ENCODE assay signal across 1 cellular context in genomic region chr10:97319671-97320479, GRCh38.
TF ChIP-seq lines count a peak whose summit lies in the region.

No MANE protein-coding gene starts in this region.

TF ChIP-seq in HepG2, 621 proteins besides CTCF, POLR2A, EP300 and RAD21 (continued from another document and continues in another):
- no peak for TF ChIP-seq TIGD3 (CRISPR knock-in tag; IDR thresholded peaks at IDR 0.05; ENCODE audit: borderline replicate concordance)
- no peak for TF ChIP-seq ZBTB20 (CRISPR knock-in tag; IDR thresholded peaks at IDR 0.05; ENCODE audit: borderline replicate concordance, low read depth)
- no peak for TF ChIP-seq KDM4B (CRISPR knock-in tag; IDR thresholded peaks at IDR 0.05)
- no peak for TF ChIP-seq MEIS2 (CRISPR knock-in tag; IDR thresholded peaks at IDR 0.05)
- TF ChIP-seq ZNF883 (CRISPR knock-in tag; IDR thresholded peaks at IDR 0.05; ENCODE audit: not compliant biosample characterization), result peak; percentile 41
- no peak for TF ChIP-seq SOX5 (CRISPR knock-in tag; IDR thresholded peaks at IDR 0.05; ENCODE audit: borderline replicate concordance)
- TF ChIP-seq TGIF2 (CRISPR knock-in tag; IDR thresholded peaks at IDR 0.05), result no peak
- no peak for TF ChIP-seq IKZF4 (CRISPR knock-in tag; IDR thresholded peaks at IDR 0.05; ENCODE audit: borderline replicate concordance, low read depth, not compliant biosample characterization)
- TF ChIP-seq FOXO1 (CRISPR knock-in tag; IDR thresholded peaks at IDR 0.05), result no peak
- TF ChIP-seq ZNF101 (CRISPR knock-in tag; IDR thresholded peaks at IDR 0.05; ENCODE audit: borderline replicate concordance, low read depth), result no peak
- no peak for TF ChIP-seq ZNF354B (CRISPR knock-in tag; IDR thresholded peaks at IDR 0.05)
- TF ChIP-seq BATF2 (CRISPR knock-in tag; IDR thresholded peaks at IDR 0.05), result no peak
- TF ChIP-seq ZNF33B (CRISPR knock-in tag; IDR thresholded peaks at IDR 0.05), result no peak
- TF ChIP-seq BRCA1 (CRISPR knock-in tag; IDR thresholded peaks at IDR 0.05), result no peak
- no peak for TF ChIP-seq PCBP1 (IDR thresholded peaks at IDR 0.05; ENCODE audit: borderline replicate concordance, low read depth, low read length)
- TF ChIP-seq ZNF800 (CRISPR knock-in tag; IDR thresholded peaks at IDR 0.05), result peak; percentile 91
- no peak for TF ChIP-seq HMG20B (CRISPR knock-in tag; conservative IDR thresholded peaks at IDR 0.05)
- peak; percentile 61 for TF ChIP-seq ZMYM4 (CRISPR knock-in tag; IDR thresholded peaks at IDR 0.05)
- 0 out of 2 replicates have a peak, but pooled peaks have one; percentile 52 for TF ChIP-seq CSRNP1 (CRISPR knock-in tag; IDR thresholded peaks at IDR 0.05)
- TF ChIP-seq THAP8 (CRISPR knock-in tag; IDR thresholded peaks at IDR 0.05; ENCODE audit: borderline replicate concordance), result no peak
- TF ChIP-seq CBX5 (CRISPR knock-in tag; IDR thresholded peaks at IDR 0.05; ENCODE audit: borderline replicate concordance), result no peak
- peak; percentile 44; the same call in 1 of the 2 replicates for TF ChIP-seq NRL (CRISPR knock-in tag; IDR thresholded peaks at IDR 0.05; ENCODE audit: borderline replicate concordance)
- no peak for TF ChIP-seq ZBTB34 (CRISPR knock-in tag; IDR thresholded peaks at IDR 0.05)
- no peak for TF ChIP-seq PREB (CRISPR knock-in tag; IDR thresholded peaks at IDR 0.05)
- TF ChIP-seq TARDBP (CRISPR knock-in tag; IDR thresholded peaks at IDR 0.05), result no peak
- no peak for TF ChIP-seq ZMYM3 (CRISPR knock-in tag; IDR thresholded peaks at IDR 0.05)
- no peak for TF ChIP-seq MLXIP (CRISPR knock-in tag; IDR thresholded peaks at IDR 0.05; ENCODE audit: borderline replicate concordance)
- no peak for TF ChIP-seq POLR2G (IDR thresholded peaks at IDR 0.05; ENCODE audit: low read depth, low read length)
- no peak for TF ChIP-seq TCF7 (IDR thresholded peaks at IDR 0.05; ENCODE audit: low read depth)
- no peak for TF ChIP-seq ZFP1 (CRISPR knock-in tag; IDR thresholded peaks at IDR 0.05)
- TF ChIP-seq DMAP1 (CRISPR knock-in tag; IDR thresholded peaks at IDR 0.05), result no peak
- no peak for TF ChIP-seq ZKSCAN1 (IDR thresholded peaks at IDR 0.05; ENCODE audit: low read length)
- no peak for TF ChIP-seq RARG (CRISPR knock-in tag; IDR thresholded peaks at IDR 0.05; ENCODE audit: low read depth)
- TF ChIP-seq ZNF362 (CRISPR knock-in tag; IDR thresholded peaks at IDR 0.05; ENCODE audit: borderline replicate concordance), result no peak
- TF ChIP-seq ZNF839 (CRISPR knock-in tag; IDR thresholded peaks at IDR 0.05; ENCODE audit: borderline replicate concordance), result no peak
- 0 out of 2 replicates have a peak, but pooled peaks have one; percentile 3 for TF ChIP-seq ZNF768 (CRISPR knock-in tag; IDR thresholded peaks at IDR 0.05)
- no peak for TF ChIP-seq ZFP62 (CRISPR knock-in tag; IDR thresholded peaks at IDR 0.05)
- TF ChIP-seq HIC2 (CRISPR knock-in tag; IDR thresholded peaks at IDR 0.05; ENCODE audit: low read depth), result peak; percentile 88
- no peak for TF ChIP-seq ATRX (CRISPR knock-in tag; IDR thresholded peaks at IDR 0.05; ENCODE audit: borderline replicate concordance)
- peak; percentile 67 to 91 for TF ChIP-seq HMGXB4 (CRISPR knock-in tag; IDR thresholded peaks at IDR 0.05; ENCODE audit: borderline replicate concordance in 1 of 2, low read depth in 1 of 2)
- no peak for TF ChIP-seq CBX2 (IDR thresholded peaks at IDR 0.05; ENCODE audit: low read depth, low read length)
- no peak for TF ChIP-seq CBX2 (CRISPR knock-in tag; IDR thresholded peaks at IDR 0.05; ENCODE audit: low read depth)
